12 cellular contexts compared by ENCODE assay signal in genomic region chr3:161171639-161172552, GRCh38. TPM values are rescaled to one million over a fixed set of nuclear protein-coding genes. Genes with fewer than 3 reads are reported as not detected.
DNase-seq lines count a peak whose midpoint lies in the region; ATAC-seq and TF ChIP-seq lines count a peak whose summit lies in the region.
"Had no signal": no experiment of that assay in that cellular context is flagged by ENCODE, and none has a peak within 500 bp of the region (broad histone marks: within the 10 kb centered on the region; RNA-seq: fewer than 3 reads in every experiment).

No MANE protein-coding gene starts in this region.

- TF ChIP-seq CTCF in OCI-LY3 (IDR thresholded peaks at IDR 0.05; ENCODE audit: low read depth, low read length) (peak; percentile 15; the same call in 1 of the 2 replicates), endothelial cell (IDR thresholded peaks at IDR 0.05; ENCODE audit: unreplicated experiment) (peak; percentile 15), neural crest cell (conservative IDR thresholded peaks at IDR 0.05) (peak; percentile 36)

- ATAC-seq in HG03025 (IDR thresholded peaks at IDR 0.05; ENCODE audit: low FRiP score, unreplicated experiment): no peak

- H3K36me3 Mint-ChIP-seq in endothelial cell (ENCODE audit: low read depth, unreplicated experiment) (no peaks in the 10 kb centered on the region), neural crest cell (ENCODE audit: low read depth) (no peaks in the 10 kb centered on the region)

- H3K4me2 ChIP-seq in OCI-LY3 (ENCODE audit: low read length): no peak overlapping the region

- no peaks in the 10 kb centered on the region for H4K20me1 ChIP-seq in OCI-LY3 (ENCODE audit: insufficient read depth, low read length)

- no peaks in the 10 kb centered on the region for H3K36me3 ChIP-seq in OCI-LY3 (replicated peaks; ENCODE audit: low read depth, low read length)
- H3K36me3 ChIP-seq: esophagus squamous epithelium had no signal

- H3K4me1 ChIP-seq in OCI-LY3 (ENCODE audit: low read length): no peaks in the 10 kb centered on the region

- no peaks in the 10 kb centered on the region for H3K9me3 Mint-ChIP-seq in endothelial cell (ENCODE audit: unreplicated experiment)
- H3K9me3 Mint-ChIP-seq in neural crest cell: peaks cover 4% of the 10 kb centered on the region

- H3K27ac ChIP-seq in OCI-LY3 (ENCODE audit: low read length): no peak overlapping the region
- H3K27ac ChIP-seq: esophagus squamous epithelium, HL-60 had no signal

- no peak overlapping the region for H3K9ac ChIP-seq in OCI-LY3 (ENCODE audit: low read length)

- no peaks in the 10 kb centered on the region for H3K9me3 ChIP-seq in OCI-LY3 (ENCODE audit: insufficient read depth, low read length)
- H3K9me3 ChIP-seq: esophagus squamous epithelium had no signal

- H3K27me3 Mint-ChIP-seq in endothelial cell (ENCODE audit: unreplicated experiment) (no peaks in the 10 kb centered on the region), neural crest cell (ENCODE audit: low read depth) (no peaks in the 10 kb centered on the region)

- H3K4me3 ChIP-seq in OCI-LY3 (ENCODE audit: low read length): no peak overlapping the region
- H3K4me3 ChIP-seq: esophagus squamous epithelium had no signal

- no peak overlapping the region for H2AFZ ChIP-seq in OCI-LY3 (ENCODE audit: low read depth, low read length)

- DNase-seq in GM03348 (ENCODE audit: low spot score) (peak; percentile 7), endothelial cell (ENCODE audit: low spot score) (no peak), neural crest cell (ENCODE audit: low read depth, low spot score) (no peak), NCI-H187 (lab: John Stamatoyannopoulos, UW) (no peak), SK-N-DZ (ENCODE audit: low spot score) (no peak), NCI-H128 (lab: John Stamatoyannopoulos, UW; ENCODE audit: unreplicated experiment) (no peak)
- DNase-seq: activated naive CD4-positive, alpha-beta T cell treated with Interleukin-2 at 50 U/mL for 16 hours; esophagus squamous epithelium; stimulated activated CD4-positive, alpha-beta T cell treated with anti-CD3 and anti-CD28 coated beads, Interleukin-2, amount 100 ng/mL, for 48 hours had no signal

- H3K4me3 Mint-ChIP-seq in endothelial cell (ENCODE audit: unreplicated experiment) (no peak overlapping the region), neural crest cell (no peak overlapping the region)

- H3K4me1 Mint-ChIP-seq in endothelial cell (ENCODE audit: unreplicated experiment): no peaks in the 10 kb centered on the region
- no peaks in the 10 kb centered on the region for H3K4me1 Mint-ChIP-seq in neural crest cell

- no peaks in the 10 kb centered on the region for H3K79me2 ChIP-seq in OCI-LY3 (ENCODE audit: low read length)

- no peak overlapping the region for H3K27ac Mint-ChIP-seq in endothelial cell (ENCODE audit: unreplicated experiment)
- H3K27ac Mint-ChIP-seq in neural crest cell (ENCODE audit: unreplicated experiment): no peak overlapping the region

- H3K27me3 ChIP-seq in OCI-LY3 (ENCODE audit: low read depth, low read length): no peaks in the 10 kb centered on the region
- H3K27me3 ChIP-seq: esophagus squamous epithelium had no signal

RNA-seq across cellular contexts. Expression of gene NMD3, which starts 49.2 kb away (rescaled TPM):
- total RNA-seq in endothelial cell (ENCODE audit: unreplicated experiment) (40.6 TPM), neural crest cell (40.7 and 42.0 TPM in 2 replicates)
- 41.7 and 50.7 TPM in 2 replicates for polyA plus RNA-seq in SK-N-DZ (2014; cell fraction: cytosol; rRNA removed)
- 39.4 and 44.1 TPM in 2 replicates for polyA plus RNA-seq in SK-N-DZ (2014; cell fraction: nucleus; rRNA removed)
